Comparison of ENCODE assay signal across 1 cellular context in genomic region chr16:88856122-88856827, GRCh38.
A peak's percentile ranks its signal among the peaks of the same experiment; 100 is the strongest.
TF ChIP-seq lines count a peak whose summit lies in the region.

No MANE protein-coding gene starts in this region.

TF ChIP-seq in GM12878, 131 proteins besides CTCF, POLR2A, EP300 and RAD21:
- TF ChIP-seq NR2F1 (conservative IDR thresholded peaks at IDR 0.05) = 0 out of 2 replicates have a peak, but pooled peaks have one; percentile 42
- no peak for TF ChIP-seq MLLT1 (IDR thresholded peaks at IDR 0.05)
